ENCODE assay signal across 2 cellular contexts in the genomic region with DNA sequence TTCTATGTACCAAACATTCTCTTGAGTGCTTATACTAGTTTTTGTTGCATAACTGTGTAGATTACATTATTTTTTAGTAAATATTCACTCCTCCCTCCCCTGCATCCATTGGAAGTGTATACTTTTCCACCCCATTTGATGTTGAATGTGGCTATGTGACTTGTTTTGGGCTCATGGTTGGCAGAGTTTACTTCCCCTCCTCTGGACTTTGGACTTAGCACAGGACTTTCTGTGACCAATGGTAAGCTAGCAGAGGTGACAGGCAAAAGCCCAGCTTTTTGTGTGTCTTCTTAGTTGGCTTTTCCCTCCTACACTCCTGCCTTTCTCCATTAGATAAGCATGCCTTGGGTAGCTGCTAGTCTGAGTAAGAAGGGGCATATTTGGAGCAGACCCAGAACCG.
TF ChIP-seq lines count a peak whose summit lies in the region.

No MANE protein-coding gene starts in this region.

TF ChIP-seq in H1, 55 proteins besides CTCF, POLR2A, EP300 and RAD21 (continued from another document):
- TF ChIP-seq, protein P1, sequence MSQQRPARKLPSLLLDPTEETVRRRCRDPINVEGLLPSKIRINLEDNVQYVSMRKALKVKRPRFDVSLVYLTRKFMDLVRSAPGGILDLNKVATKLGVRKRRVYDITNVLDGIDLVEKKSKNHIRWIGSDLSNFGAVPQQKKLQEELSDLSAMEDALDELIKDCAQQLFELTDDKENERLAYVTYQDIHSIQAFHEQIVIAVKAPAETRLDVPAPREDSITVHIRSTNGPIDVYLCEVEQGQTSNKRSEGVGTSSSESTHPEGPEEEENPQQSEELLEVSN (IDR thresholded peaks at IDR 0.05): no peak
- TF ChIP-seq ZNF274 (IDR thresholded peaks at IDR 0.05; ENCODE audit: borderline replicate concordance, extremely low read depth, low read length) (no peak), POLR2AphosphoS5 (IDR thresholded peaks at IDR 0.05; ENCODE audit: low read depth, low read length) (no peak), SIRT6 (IDR thresholded peaks at IDR 0.05; ENCODE audit: low read length) (no peak), BACH1 (IDR thresholded peaks at IDR 0.05; ENCODE audit: low read length) (no peak), CHD2 (IDR thresholded peaks at IDR 0.05; ENCODE audit: low read length) (no peak)
- TF ChIP-seq, protein P2, sequence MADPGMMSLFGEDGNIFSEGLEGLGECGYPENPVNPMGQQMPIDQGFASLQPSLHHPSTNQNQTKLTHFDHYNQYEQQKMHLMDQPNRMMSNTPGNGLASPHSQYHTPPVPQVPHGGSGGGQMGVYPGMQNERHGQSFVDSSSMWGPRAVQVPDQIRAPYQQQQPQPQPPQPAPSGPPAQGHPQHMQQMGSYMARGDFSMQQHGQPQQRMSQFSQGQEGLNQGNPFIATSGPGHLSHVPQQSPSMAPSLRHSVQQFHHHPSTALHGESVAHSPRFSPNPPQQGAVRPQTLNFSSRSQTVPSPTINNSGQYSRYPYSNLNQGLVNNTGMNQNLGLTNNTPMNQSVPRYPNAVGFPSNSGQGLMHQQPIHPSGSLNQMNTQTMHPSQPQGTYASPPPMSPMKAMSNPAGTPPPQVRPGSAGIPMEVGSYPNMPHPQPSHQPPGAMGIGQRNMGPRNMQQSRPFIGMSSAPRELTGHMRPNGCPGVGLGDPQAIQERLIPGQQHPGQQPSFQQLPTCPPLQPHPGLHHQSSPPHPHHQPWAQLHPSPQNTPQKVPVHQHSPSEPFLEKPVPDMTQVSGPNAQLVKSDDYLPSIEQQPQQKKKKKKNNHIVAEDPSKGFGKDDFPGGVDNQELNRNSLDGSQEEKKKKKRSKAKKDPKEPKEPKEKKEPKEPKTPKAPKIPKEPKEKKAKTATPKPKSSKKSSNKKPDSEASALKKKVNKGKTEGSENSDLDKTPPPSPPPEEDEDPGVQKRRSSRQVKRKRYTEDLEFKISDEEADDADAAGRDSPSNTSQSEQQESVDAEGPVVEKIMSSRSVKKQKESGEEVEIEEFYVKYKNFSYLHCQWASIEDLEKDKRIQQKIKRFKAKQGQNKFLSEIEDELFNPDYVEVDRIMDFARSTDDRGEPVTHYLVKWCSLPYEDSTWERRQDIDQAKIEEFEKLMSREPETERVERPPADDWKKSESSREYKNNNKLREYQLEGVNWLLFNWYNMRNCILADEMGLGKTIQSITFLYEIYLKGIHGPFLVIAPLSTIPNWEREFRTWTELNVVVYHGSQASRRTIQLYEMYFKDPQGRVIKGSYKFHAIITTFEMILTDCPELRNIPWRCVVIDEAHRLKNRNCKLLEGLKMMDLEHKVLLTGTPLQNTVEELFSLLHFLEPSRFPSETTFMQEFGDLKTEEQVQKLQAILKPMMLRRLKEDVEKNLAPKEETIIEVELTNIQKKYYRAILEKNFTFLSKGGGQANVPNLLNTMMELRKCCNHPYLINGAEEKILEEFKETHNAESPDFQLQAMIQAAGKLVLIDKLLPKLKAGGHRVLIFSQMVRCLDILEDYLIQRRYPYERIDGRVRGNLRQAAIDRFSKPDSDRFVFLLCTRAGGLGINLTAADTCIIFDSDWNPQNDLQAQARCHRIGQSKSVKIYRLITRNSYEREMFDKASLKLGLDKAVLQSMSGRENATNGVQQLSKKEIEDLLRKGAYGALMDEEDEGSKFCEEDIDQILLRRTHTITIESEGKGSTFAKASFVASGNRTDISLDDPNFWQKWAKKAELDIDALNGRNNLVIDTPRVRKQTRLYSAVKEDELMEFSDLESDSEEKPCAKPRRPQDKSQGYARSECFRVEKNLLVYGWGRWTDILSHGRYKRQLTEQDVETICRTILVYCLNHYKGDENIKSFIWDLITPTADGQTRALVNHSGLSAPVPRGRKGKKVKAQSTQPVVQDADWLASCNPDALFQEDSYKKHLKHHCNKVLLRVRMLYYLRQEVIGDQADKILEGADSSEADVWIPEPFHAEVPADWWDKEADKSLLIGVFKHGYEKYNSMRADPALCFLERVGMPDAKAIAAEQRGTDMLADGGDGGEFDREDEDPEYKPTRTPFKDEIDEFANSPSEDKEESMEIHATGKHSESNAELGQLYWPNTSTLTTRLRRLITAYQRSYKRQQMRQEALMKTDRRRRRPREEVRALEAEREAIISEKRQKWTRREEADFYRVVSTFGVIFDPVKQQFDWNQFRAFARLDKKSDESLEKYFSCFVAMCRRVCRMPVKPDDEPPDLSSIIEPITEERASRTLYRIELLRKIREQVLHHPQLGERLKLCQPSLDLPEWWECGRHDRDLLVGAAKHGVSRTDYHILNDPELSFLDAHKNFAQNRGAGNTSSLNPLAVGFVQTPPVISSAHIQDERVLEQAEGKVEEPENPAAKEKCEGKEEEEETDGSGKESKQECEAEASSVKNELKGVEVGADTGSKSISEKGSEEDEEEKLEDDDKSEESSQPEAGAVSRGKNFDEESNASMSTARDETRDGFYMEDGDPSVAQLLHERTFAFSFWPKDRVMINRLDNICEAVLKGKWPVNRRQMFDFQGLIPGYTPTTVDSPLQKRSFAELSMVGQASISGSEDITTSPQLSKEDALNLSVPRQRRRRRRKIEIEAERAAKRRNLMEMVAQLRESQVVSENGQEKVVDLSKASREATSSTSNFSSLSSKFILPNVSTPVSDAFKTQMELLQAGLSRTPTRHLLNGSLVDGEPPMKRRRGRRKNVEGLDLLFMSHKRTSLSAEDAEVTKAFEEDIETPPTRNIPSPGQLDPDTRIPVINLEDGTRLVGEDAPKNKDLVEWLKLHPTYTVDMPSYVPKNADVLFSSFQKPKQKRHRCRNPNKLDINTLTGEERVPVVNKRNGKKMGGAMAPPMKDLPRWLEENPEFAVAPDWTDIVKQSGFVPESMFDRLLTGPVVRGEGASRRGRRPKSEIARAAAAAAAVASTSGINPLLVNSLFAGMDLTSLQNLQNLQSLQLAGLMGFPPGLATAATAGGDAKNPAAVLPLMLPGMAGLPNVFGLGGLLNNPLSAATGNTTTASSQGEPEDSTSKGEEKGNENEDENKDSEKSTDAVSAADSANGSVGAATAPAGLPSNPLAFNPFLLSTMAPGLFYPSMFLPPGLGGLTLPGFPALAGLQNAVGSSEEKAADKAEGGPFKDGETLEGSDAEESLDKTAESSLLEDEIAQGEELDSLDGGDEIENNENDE (IDR thresholded peaks at IDR 0.05; ENCODE audit: insufficient replicate concordance, low read length): no peak

TF ChIP-seq in HepG2, 621 proteins besides CTCF, POLR2A, EP300 and RAD21 (continued from another document):
- TF ChIP-seq ZNF850 (CRISPR knock-in tag; conservative IDR thresholded peaks at IDR 0.05) (no peak), ZNF263 (CRISPR knock-in tag; IDR thresholded peaks at IDR 0.05) (no peak), HNF4G (IDR thresholded peaks at IDR 0.05; ENCODE audit: borderline replicate concordance, low read depth, low read length) (no peak), HNF4G (CRISPR knock-in tag; IDR thresholded peaks at IDR 0.05; ENCODE audit: borderline replicate concordance, low read depth) (no peak), ZEB1 (IDR thresholded peaks at IDR 0.05; ENCODE audit: insufficient replicate concordance, low read depth) (no peak), TOPORS (CRISPR knock-in tag; IDR thresholded peaks at IDR 0.05) (no peak), MAFG (CRISPR knock-in tag; IDR thresholded peaks at IDR 0.05) (no peak), ZNF552 (CRISPR knock-in tag; IDR thresholded peaks at IDR 0.05; ENCODE audit: borderline replicate concordance) (no peak), ZNF563 (CRISPR knock-in tag; IDR thresholded peaks at IDR 0.05) (no peak), ZKSCAN5 (CRISPR knock-in tag; IDR thresholded peaks at IDR 0.05) (no peak), CENPT (CRISPR knock-in tag; IDR thresholded peaks at IDR 0.05; ENCODE audit: low read depth) (no peak), U2AF2 (IDR thresholded peaks at IDR 0.05; ENCODE audit: low read depth, low read length) (no peak)
- TF ChIP-seq, protein P3, sequence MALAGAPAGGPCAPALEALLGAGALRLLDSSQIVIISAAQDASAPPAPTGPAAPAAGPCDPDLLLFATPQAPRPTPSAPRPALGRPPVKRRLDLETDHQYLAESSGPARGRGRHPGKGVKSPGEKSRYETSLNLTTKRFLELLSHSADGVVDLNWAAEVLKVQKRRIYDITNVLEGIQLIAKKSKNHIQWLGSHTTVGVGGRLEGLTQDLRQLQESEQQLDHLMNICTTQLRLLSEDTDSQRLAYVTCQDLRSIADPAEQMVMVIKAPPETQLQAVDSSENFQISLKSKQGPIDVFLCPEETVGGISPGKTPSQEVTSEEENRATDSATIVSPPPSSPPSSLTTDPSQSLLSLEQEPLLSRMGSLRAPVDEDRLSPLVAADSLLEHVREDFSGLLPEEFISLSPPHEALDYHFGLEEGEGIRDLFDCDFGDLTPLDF (CRISPR knock-in tag; IDR thresholded peaks at IDR 0.05): no peak
- TF ChIP-seq, protein P4, sequence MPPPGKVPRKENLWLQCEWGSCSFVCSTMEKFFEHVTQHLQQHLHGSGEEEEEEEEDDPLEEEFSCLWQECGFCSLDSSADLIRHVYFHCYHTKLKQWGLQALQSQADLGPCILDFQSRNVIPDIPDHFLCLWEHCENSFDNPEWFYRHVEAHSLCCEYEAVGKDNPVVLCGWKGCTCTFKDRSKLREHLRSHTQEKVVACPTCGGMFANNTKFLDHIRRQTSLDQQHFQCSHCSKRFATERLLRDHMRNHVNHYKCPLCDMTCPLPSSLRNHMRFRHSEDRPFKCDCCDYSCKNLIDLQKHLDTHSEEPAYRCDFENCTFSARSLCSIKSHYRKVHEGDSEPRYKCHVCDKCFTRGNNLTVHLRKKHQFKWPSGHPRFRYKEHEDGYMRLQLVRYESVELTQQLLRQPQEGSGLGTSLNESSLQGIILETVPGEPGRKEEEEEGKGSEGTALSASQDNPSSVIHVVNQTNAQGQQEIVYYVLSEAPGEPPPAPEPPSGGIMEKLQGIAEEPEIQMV (CRISPR knock-in tag; IDR thresholded peaks at IDR 0.05; ENCODE audit: low read depth): no peak
- TF ChIP-seq, protein P5, sequence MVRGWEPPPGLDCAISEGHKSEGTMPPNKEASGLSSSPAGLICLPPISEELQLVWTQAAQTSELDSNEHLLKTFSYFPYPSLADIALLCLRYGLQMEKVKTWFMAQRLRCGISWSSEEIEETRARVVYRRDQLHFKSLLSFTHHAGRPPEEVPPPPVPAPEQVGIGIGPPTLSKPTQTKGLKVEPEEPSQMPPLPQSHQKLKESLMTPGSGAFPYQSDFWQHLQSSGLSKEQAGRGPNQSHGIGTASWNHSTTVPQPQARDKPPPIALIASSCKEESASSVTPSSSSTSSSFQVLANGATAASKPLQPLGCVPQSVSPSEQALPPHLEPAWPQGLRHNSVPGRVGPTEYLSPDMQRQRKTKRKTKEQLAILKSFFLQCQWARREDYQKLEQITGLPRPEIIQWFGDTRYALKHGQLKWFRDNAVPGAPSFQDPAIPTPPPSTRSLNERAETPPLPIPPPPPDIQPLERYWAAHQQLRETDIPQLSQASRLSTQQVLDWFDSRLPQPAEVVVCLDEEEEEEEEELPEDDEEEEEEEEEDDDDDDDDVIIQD (CRISPR knock-in tag; IDR thresholded peaks at IDR 0.05; ENCODE audit: low read depth): no peak
- TF ChIP-seq, protein P6, sequence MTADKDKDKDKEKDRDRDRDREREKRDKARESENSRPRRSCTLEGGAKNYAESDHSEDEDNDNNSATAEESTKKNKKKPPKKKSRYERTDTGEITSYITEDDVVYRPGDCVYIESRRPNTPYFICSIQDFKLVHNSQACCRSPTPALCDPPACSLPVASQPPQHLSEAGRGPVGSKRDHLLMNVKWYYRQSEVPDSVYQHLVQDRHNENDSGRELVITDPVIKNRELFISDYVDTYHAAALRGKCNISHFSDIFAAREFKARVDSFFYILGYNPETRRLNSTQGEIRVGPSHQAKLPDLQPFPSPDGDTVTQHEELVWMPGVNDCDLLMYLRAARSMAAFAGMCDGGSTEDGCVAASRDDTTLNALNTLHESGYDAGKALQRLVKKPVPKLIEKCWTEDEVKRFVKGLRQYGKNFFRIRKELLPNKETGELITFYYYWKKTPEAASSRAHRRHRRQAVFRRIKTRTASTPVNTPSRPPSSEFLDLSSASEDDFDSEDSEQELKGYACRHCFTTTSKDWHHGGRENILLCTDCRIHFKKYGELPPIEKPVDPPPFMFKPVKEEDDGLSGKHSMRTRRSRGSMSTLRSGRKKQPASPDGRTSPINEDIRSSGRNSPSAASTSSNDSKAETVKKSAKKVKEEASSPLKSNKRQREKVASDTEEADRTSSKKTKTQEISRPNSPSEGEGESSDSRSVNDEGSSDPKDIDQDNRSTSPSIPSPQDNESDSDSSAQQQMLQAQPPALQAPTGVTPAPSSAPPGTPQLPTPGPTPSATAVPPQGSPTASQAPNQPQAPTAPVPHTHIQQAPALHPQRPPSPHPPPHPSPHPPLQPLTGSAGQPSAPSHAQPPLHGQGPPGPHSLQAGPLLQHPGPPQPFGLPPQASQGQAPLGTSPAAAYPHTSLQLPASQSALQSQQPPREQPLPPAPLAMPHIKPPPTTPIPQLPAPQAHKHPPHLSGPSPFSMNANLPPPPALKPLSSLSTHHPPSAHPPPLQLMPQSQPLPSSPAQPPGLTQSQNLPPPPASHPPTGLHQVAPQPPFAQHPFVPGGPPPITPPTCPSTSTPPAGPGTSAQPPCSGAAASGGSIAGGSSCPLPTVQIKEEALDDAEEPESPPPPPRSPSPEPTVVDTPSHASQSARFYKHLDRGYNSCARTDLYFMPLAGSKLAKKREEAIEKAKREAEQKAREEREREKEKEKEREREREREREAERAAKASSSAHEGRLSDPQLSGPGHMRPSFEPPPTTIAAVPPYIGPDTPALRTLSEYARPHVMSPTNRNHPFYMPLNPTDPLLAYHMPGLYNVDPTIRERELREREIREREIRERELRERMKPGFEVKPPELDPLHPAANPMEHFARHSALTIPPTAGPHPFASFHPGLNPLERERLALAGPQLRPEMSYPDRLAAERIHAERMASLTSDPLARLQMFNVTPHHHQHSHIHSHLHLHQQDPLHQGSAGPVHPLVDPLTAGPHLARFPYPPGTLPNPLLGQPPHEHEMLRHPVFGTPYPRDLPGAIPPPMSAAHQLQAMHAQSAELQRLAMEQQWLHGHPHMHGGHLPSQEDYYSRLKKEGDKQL (CRISPR knock-in tag; IDR thresholded peaks at IDR 0.05; ENCODE audit: low read depth): no peak
- TF ChIP-seq, protein P7, sequence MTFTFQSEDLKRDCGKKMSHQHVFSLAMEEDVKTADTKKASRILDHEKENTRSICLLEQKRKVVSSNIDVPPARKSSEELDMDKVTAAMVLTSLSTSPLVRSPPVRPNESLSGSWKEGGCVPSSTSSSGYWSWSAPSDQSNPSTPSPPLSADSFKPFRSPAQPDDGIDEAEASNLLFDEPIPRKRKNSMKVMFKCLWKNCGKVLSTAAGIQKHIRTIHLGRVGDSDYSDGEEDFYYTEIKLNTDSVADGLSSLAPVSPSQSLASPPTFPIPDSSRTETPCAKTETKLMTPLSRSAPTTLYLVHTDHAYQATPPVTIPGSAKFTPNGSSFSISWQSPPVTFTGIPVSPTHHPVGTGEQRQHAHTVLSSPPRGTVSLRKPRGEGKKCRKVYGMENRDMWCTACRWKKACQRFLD (CRISPR knock-in tag; IDR thresholded peaks at IDR 0.05; ENCODE audit: borderline replicate concordance): no peak
